26 cellular contexts compared by ENCODE assay signal in genomic region chr1:116362050-116362449, GRCh38.
"Had no signal": no experiment of that assay in that cellular context is flagged by ENCODE, and none has a peak within 500 bp of the region (broad histone marks: within the 10 kb centered on the region; RNA-seq: fewer than 3 reads in every experiment).

No MANE protein-coding gene starts in this region.

- H3K4me3 ChIP-seq: colonic mucosa, esophagus muscularis mucosa, heart right ventricle, lung, mucosa of descending colon, pancreas, stomach, tibial artery had no signal

- H3K27ac ChIP-seq: colonic mucosa, esophagus muscularis mucosa, heart right ventricle, neutrophil, pancreas, stomach, tibial artery had no signal

- H3K4me1 ChIP-seq: colonic mucosa, tibial artery had no signal

- H3K9me3 ChIP-seq: colonic mucosa, esophagus muscularis mucosa, heart right ventricle, mucosa of descending colon, neutrophil, pancreas, stomach, tibial artery had no signal

- H3K36me3 ChIP-seq: colonic mucosa, esophagus muscularis mucosa, heart right ventricle, neutrophil, pancreas, stomach, tibial artery had no signal

- ATAC-seq: left colon; mucosa of descending colon; natural killer cell treated with Interleukin-12 subunit alpha and Interleukin-12 subunit beta and Interleukin-15 and Interleukin-18, amount 100 ng/mL, for 72 hours; pancreas; sciatic nerve; stimulated activated effector memory CD8-positive, alpha-beta T cell treated with anti-CD3 and anti-CD28 coated beads, Interleukin-12 subunit alpha, Interleukin-12 subunit beta, amount 100 ng/mL, for 72 hours had no signal

- H3K27me3 ChIP-seq: colonic mucosa, esophagus muscularis mucosa, heart right ventricle, pancreas, stomach, tibial artery had no signal

- DNase-seq: colonic mucosa; effector memory CD4-positive, alpha-beta T cell; foreskin melanocyte; glutamatergic neuron; heart right ventricle; hypothalamus; immature natural killer cell; islet precursor cell; kidney glomerular epithelial cell; left colon; left ventricle myocardium superior; mesenchymal stem cell; mucosa of descending colon; naive B cell; pancreas; stimulated activated CD4-positive, alpha-beta T cell treated with anti-CD3 and anti-CD28 coated beads, Interleukin-2, amount 100 ng/mL, for 24 hours; stimulated activated CD4-positive, alpha-beta T cell treated with anti-CD3 and anti-CD28 coated beads, Interleukin-4, amount 100 ng/mL, for 24 hours; stimulated activated naive CD4-positive, alpha-beta T cell treated with Interleukin-2 at 50 U/mL for 16 hours; stomach; tibial artery had no signal
